Comparison of ENCODE assay signal across 9 cellular contexts in the genomic region with DNA sequence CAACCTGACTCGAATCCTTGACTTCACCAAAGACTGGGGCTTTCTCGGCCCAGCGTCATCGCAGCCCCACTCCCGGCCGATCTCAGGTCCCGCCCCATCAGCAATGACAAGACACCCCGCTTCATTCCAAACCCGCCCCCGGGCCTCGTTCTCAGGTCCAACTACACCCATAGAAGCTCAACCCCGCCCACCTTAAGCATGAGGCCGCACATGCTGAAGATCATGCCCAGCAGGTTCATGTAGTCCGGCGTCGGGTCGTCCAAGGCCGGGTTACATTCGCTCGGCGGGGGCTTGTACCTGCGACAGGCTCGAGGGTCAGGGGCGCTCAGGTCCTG. TPM values are rescaled to one million over a fixed set of nuclear protein-coding genes. Genes with fewer than 3 reads are reported as not detected.
DNase-seq lines count a peak whose midpoint lies in the region; ATAC-seq, FAIRE-seq and TF ChIP-seq lines count a peak whose summit lies in the region.
"Had no signal": no experiment of that assay in that cellular context is flagged by ENCODE, and none has a peak within 500 bp of the region (broad histone marks: within the 10 kb centered on the region; RNA-seq: fewer than 3 reads in every experiment).

No MANE protein-coding gene starts in this region.

- POLR2A ChIA-PET in H1 (lab: Charles Lee; ENCODE audit: partially characterized antibody) = interaction anchor here (0.6 to 5.3 kb wide), 16 partner anchors 9 to 184 kb away, joined by 3 to 23 read pairs (median 4); a partner anchor contains a TSS

- no peaks in the 10 kb centered on the region for H3K9me3 ChIP-seq in DND-41 (ENCODE audit: insufficient read depth, low read length, severe bottlenecking)
- H3K9me3 ChIP-seq in H1 (ENCODE audit: insufficient read depth in 2 of 2, low read depth in 1 of 2, low read length in 1 of 2) = no peaks in the 10 kb centered on the region
- no peaks in the 10 kb centered on the region for H3K9me3 ChIP-seq in mononuclear cell (ENCODE audit: low read depth, low read length)

- FAIRE-seq in H1 (lab: Jason Lieb, UNC) = no peak

- H3K9ac ChIP-seq in DND-41 (ENCODE audit: low read depth, low read length) (peak overlapping the region; percentile 74), H1 (replicated peaks in 1 of 4; ENCODE audit: extremely low read depth in 1 of 4, low read depth in 3 of 4, low read length in 3 of 4) (peak overlapping the region; percentile 81 to 94 (median 86))

- H3K79me1 ChIP-seq in H1 (ENCODE audit: low read depth, low read length) = peaks cover 4% of the 10 kb centered on the region; the same call in 1 of the 2 replicates

- no peak for TF ChIP-seq EP300 in H1 (IDR thresholded peaks at IDR 0.05; ENCODE audit: borderline replicate concordance in 1 of 2, low read depth in 2 of 2, low read length in 2 of 2)

- H3K4me1 ChIP-seq in DND-41 (ENCODE audit: insufficient read depth, low read length) = peaks cover 50% of the 10 kb centered on the region
- peaks cover 3 to 22% (median 7%) of the 10 kb centered on the region in 4 experiments for H3K4me1 ChIP-seq in H1 (replicated peaks in 1 of 4; ENCODE audit: control insufficient read depth in 3 of 4, insufficient read depth in 4 of 4, low read length in 3 of 4)
- peaks cover 57% of the 10 kb centered on the region for H3K4me1 ChIP-seq in mononuclear cell (ENCODE audit: insufficient read depth, low read length)

- peaks cover 14% of the 10 kb centered on the region for H4K20me1 ChIP-seq in DND-41 (ENCODE audit: insufficient read depth, low read length)
- peaks cover 3 to 16% of the 10 kb centered on the region in 2 experiments for H4K20me1 ChIP-seq in H1 (replicated peaks in 1 of 2; ENCODE audit: control insufficient read depth in 1 of 2, insufficient read depth in 2 of 2, low read length in 2 of 2)

- no peak overlapping the region for H3K14ac ChIP-seq in H1 (ENCODE audit: insufficient read length)

- 0 out of 2 replicates have a peak overlapping the region, but pooled peaks have one; percentile 62 for H2BK5ac ChIP-seq in H1 (ENCODE audit: low read depth, low read length)

- H3K4me2 ChIP-seq in DND-41 (ENCODE audit: insufficient read depth, low read length) (peak overlapping the region; percentile 77), H1 (ENCODE audit: insufficient read depth in 1 of 2, low read depth in 2 of 2, low read length in 2 of 2) (peak overlapping the region; percentile 86 to 95)

- no peak overlapping the region for H3K56ac ChIP-seq in H1 (replicated peaks; ENCODE audit: insufficient read length, low read depth, low read length)

- no peak overlapping the region for H3K4ac ChIP-seq in H1 (replicated peaks; ENCODE audit: insufficient read length, low read depth, low read length)

- CTCF ChIA-PET in H1 (lab: Charles Lee; ENCODE audit: partially characterized antibody) = interaction anchor here (1.2 to 1.4 kb wide), 2 partner anchors 12 to 123 kb away, joined by 3 to 5 read pairs; no protein-coding TSS in a partner anchor

- WGBS in H1 (ENCODE audit: extremely low coverage in 1 of 2, insufficient coverage in 1 of 2, insufficient read length in 1 of 2, insufficient replicate concordance in 2 of 2, low coverage in 1 of 2, low lambda C conversion rate in 2 of 2, missing lambda C conversion rate in 1 of 2), 2 experiments = 4% methylated on average over 23 of the region's 24 CpGs; no CpG with 5 or more reads in 1 of the 2 experiments

- H2BK20ac ChIP-seq in H1 (ENCODE audit: low read length) = no peak overlapping the region

- H4K91ac ChIP-seq in H1 (replicated peaks; ENCODE audit: insufficient read length, low read length) = no peak overlapping the region

- H3K27ac ChIP-seq in DND-41 (ENCODE audit: low read length) (peak overlapping the region; percentile 94), H1 (ENCODE audit: low read depth, low read length) (peak overlapping the region; percentile 99; the same call in 1 of the 2 replicates)

- H3K23me2 ChIP-seq in H1 (ENCODE audit: low read depth, low read length) = peaks cover 24% of the 10 kb centered on the region

- peaks cover 66% of the 10 kb centered on the region for H3K79me2 ChIP-seq in DND-41 (ENCODE audit: insufficient read depth, low read length)
- H3K79me2 ChIP-seq in H1 (ENCODE audit: control insufficient read depth in 1 of 2, insufficient read depth in 2 of 2, low read length in 2 of 2) = peaks cover 0 to 22% of the 10 kb centered on the region in 2 experiments; a peak in 1 of 4 replicates

- H2BK12ac ChIP-seq in H1 (ENCODE audit: low read depth, low read length) = no peak overlapping the region

- H4K5ac ChIP-seq in H1 (ENCODE audit: insufficient read length, low read depth, low read length) = peak overlapping the region; percentile 20

- TF ChIP-seq CTCF in DND-41 (IDR thresholded peaks at IDR 0.05; ENCODE audit: borderline replicate concordance, extremely low read depth, low read length, poor library complexity, severe bottlenecking) (no peak), H1 (IDR thresholded peaks at IDR 0.05; ENCODE audit: control extremely low read depth in 1 of 3, insufficient read depth in 1 of 3, low read depth in 1 of 3, low read length in 3 of 3) (no peak)

- no peak overlapping the region for H3K23ac ChIP-seq in H1 (ENCODE audit: insufficient read length)

- no peak overlapping the region for H2AK5ac ChIP-seq in H1 (ENCODE audit: low read depth, low read length)

- H3K4me3 ChIP-seq in DND-41 (ENCODE audit: low read depth in 1 of 2, low read length in 2 of 2) (peak overlapping the region; percentile 67 to 84; a peak in 3 of 4 replicates), H1 (ENCODE audit: extremely low read depth in 1 of 4, insufficient read depth in 2 of 4, low read depth in 3 of 4, low read length in 4 of 4) (peak overlapping the region; percentile 78 to 95 (median 85)), mononuclear cell (ENCODE audit: low read length) (peak overlapping the region; percentile 94)

- H3K27me3 ChIP-seq in DND-41 (ENCODE audit: insufficient read depth, low read length, poor library complexity) = no peaks in the 10 kb centered on the region
- H3K27me3 ChIP-seq in H1 (replicated peaks in 1 of 4; ENCODE audit: control insufficient read depth in 3 of 4, extremely low read depth in 1 of 4, insufficient read depth in 3 of 4, low read length in 3 of 4) = no peaks in the 10 kb centered on the region; a peak in 1 of 7 replicates
- no peaks in the 10 kb centered on the region for H3K27me3 ChIP-seq in mononuclear cell (ENCODE audit: insufficient read depth, low read length)

- H3K36me3 ChIP-seq in DND-41 (ENCODE audit: insufficient read depth, low read length) (peaks cover 54% of the 10 kb centered on the region), H1 (ENCODE audit: control insufficient read depth in 2 of 4, insufficient read depth in 4 of 4, low read length in 3 of 4) (peaks cover under 1 to 12% (median 8%) of the 10 kb centered on the region in 4 experiments; a peak in 7 of 8 replicates)

- H4K8ac ChIP-seq in H1 (ENCODE audit: extremely low read depth, insufficient read depth, low read length) = peak overlapping the region; percentile 83; the same call in 1 of the 2 replicates

- no peak for TF ChIP-seq POLR2A in H1 (IDR thresholded peaks at IDR 0.05; ENCODE audit: control extremely low read depth in 1 of 2, low read depth in 2 of 2, low read length in 2 of 2)

- ATAC-seq in DND-41 (ENCODE audit: insufficient read depth, low read depth) = no peak

- DNase-seq in DND-41 (peak; percentile 57), LHCN-M2 (ENCODE audit: low read depth) (peak; percentile 51), H1 (ENCODE audit: low read depth in 1 of 2, low spot score in 2 of 2) (peak in 1 of 2 experiments; percentile 70), COR-L47 (lab: John Stamatoyannopoulos, UW) (no peak), DMS114 treated with DMSO at 0.1 percent for 48 hours (lab: John Stamatoyannopoulos, UW; ENCODE audit: unreplicated experiment) (no peak)
- peak; percentile 59 for DNase-seq in activated CD8-positive, alpha-beta memory T cell treated with anti-CD3 and anti-CD28 coated beads, Interleukin-2, amount 50 U/mL, for 1 hour (ENCODE audit: extremely low read depth)
- peak; percentile 79 for DNase-seq in stimulated activated CD8-positive, alpha-beta memory T cell treated with anti-CD3 and anti-CD28 coated beads, Interleukin-4, amount 100 ng/mL, for 48 hours

- peak overlapping the region; percentile 87 for H2AFZ ChIP-seq in DND-41 (ENCODE audit: low read depth, low read length)
- peak overlapping the region; percentile 98; the same call in 1 of the 2 replicates for H2AFZ ChIP-seq in H1 (ENCODE audit: low read length)

- no peak overlapping the region for H3K18ac ChIP-seq in H1 (ENCODE audit: extremely low read depth, low read length)

- H2BK120ac ChIP-seq in H1 (replicated peaks; ENCODE audit: low read depth, low read length) = no peak overlapping the region

- no peak for TF ChIP-seq RAD21 in H1 (IDR thresholded peaks at IDR 0.05 in 1 of 2, conservative IDR thresholded peaks at IDR 0.05 in 1 of 2; ENCODE audit: low read depth in 2 of 2, low read length in 2 of 2)

- no peak overlapping the region for H2BK15ac ChIP-seq in H1 (ENCODE audit: low read length)

RNA-seq across cellular contexts. Expression of a gene that starts 2.3 kb away (rescaled TPM):
- total RNA-seq in LHCN-M2 (2014; rRNA removed) (9.1 and 10.0 TPM in 2 replicates), mononuclear cell (3.4 TPM)
- 11.3 TPM for polyA plus RNA-seq in LHCN-M2 (2012)
- total RNA-seq in H1 (2021; fragmentation: NEBNext Ultra II Directional; extraction: Animal tissue kit (Norgen Biotek cat#: 25700)) = 15.3 and 19.6 TPM in 2 replicates
- polyA plus RNA-seq in H1 (2011; rRNA removed) = 12.6 and 24.5 TPM in 2 replicates
- 18.9 TPM for polyA plus RNA-seq in H1 (2011; cell fraction: cytosol; rRNA removed)
- polyA plus RNA-seq in H1 (2011; cell fraction: nucleus; rRNA removed) = 26.4 TPM
- polyA plus RNA-seq in H1 (2012, experiment 1 of 2) = 13.4 to 22.0 TPM (median 20.4 TPM) in 4 replicates
- polyA plus RNA-seq in H1 (2012, experiment 2 of 2) = 12.1 TPM
- polyA plus RNA-seq in H1 (2013, experiment 1 of 2) = 7.6 TPM
- 7.5 TPM for polyA plus RNA-seq in H1 (2013, experiment 2 of 2)
- polyA minus RNA-seq in H1 (2011; rRNA and poly(A)+ RNA removed) = 8.0 and 9.6 TPM in 2 replicates
- 6.5 TPM for polyA minus RNA-seq in H1 (2011; cell fraction: cytosol; rRNA and poly(A)+ RNA removed)
- 16.5 TPM for polyA minus RNA-seq in H1 (2011; cell fraction: nucleus; rRNA and poly(A)+ RNA removed)

RNA-seq across cellular contexts. Expression of a gene that starts 2.4 kb away (rescaled TPM):
- 48.1 and 73.8 TPM in 2 replicates for total RNA-seq in LHCN-M2 (2014; rRNA removed)
- polyA plus RNA-seq in LHCN-M2 (2012) = 26.3 TPM
- 71.1 and 76.3 TPM in 2 replicates for total RNA-seq in H1 (2021; fragmentation: NEBNext Ultra II Directional; extraction: Animal tissue kit (Norgen Biotek cat#: 25700))
- 55.3 and 73.6 TPM in 2 replicates for polyA plus RNA-seq in H1 (2011; rRNA removed)
- polyA plus RNA-seq in H1 (2011; cell fraction: cytosol; rRNA removed) = 37.2 TPM
- polyA plus RNA-seq in H1 (2011; cell fraction: nucleus; rRNA removed) = 135 TPM
- 77.3 to 97.8 TPM (median 85.4 TPM) in 4 replicates for polyA plus RNA-seq in H1 (2012, experiment 1 of 2)
- polyA plus RNA-seq in H1 (2012, experiment 2 of 2) = 111 TPM
- 82.3 TPM for polyA plus RNA-seq in H1 (2013, experiment 1 of 2)
- 71.8 TPM for polyA plus RNA-seq in H1 (2013, experiment 2 of 2)
- 33.2 and 37.4 TPM in 2 replicates for polyA minus RNA-seq in H1 (2011; rRNA and poly(A)+ RNA removed)
- 30.5 TPM for polyA minus RNA-seq in H1 (2011; cell fraction: cytosol; rRNA and poly(A)+ RNA removed)
- 48.4 TPM for polyA minus RNA-seq in H1 (2011; cell fraction: nucleus; rRNA and poly(A)+ RNA removed)
- total RNA-seq in mononuclear cell = 143 TPM

RNA-seq across cellular contexts. Expression of a gene that starts 12.8 kb away (rescaled TPM):
- total RNA-seq in LHCN-M2 (2014; rRNA removed) (106 and 109 TPM in 2 replicates), mononuclear cell (63.2 TPM)
- polyA plus RNA-seq in LHCN-M2 (2012) = 66.0 TPM
- total RNA-seq in H1 (2021; fragmentation: NEBNext Ultra II Directional; extraction: Animal tissue kit (Norgen Biotek cat#: 25700)) = 86.6 and 88.8 TPM in 2 replicates
- 99.6 and 118 TPM in 2 replicates for polyA plus RNA-seq in H1 (2011; rRNA removed)
- polyA plus RNA-seq in H1 (2011; cell fraction: cytosol; rRNA removed) = 128 TPM
- polyA plus RNA-seq in H1 (2011; cell fraction: nucleus; rRNA removed) = 156 TPM
- polyA plus RNA-seq in H1 (2012, experiment 1 of 2) = 90.2 to 103 TPM (median 99.3 TPM) in 4 replicates
- polyA plus RNA-seq in H1 (2012, experiment 2 of 2) = 104 TPM
- 58.7 TPM for polyA plus RNA-seq in H1 (2013, experiment 1 of 2)
- 57.5 TPM for polyA plus RNA-seq in H1 (2013, experiment 2 of 2)
- polyA minus RNA-seq in H1 (2011; rRNA and poly(A)+ RNA removed) = 66.7 and 78.4 TPM in 2 replicates
- 38.5 TPM for polyA minus RNA-seq in H1 (2011; cell fraction: cytosol; rRNA and poly(A)+ RNA removed)
- polyA minus RNA-seq in H1 (2011; cell fraction: nucleus; rRNA and poly(A)+ RNA removed) = 62.3 TPM

RNA-seq across cellular contexts. Expression of a gene that starts 18.9 kb away (rescaled TPM):
- not detected in 2 replicates for total RNA-seq in LHCN-M2 (2014; rRNA removed)
- polyA plus RNA-seq in LHCN-M2 (2012) = not detected
- not detected in 2 replicates for total RNA-seq in H1 (2021; fragmentation: NEBNext Ultra II Directional; extraction: Animal tissue kit (Norgen Biotek cat#: 25700))
- polyA plus RNA-seq in H1 (2011; rRNA removed) = not detected in 2 replicates
- polyA plus RNA-seq in H1 (2011; cell fraction: cytosol; rRNA removed) = not detected
- not detected for polyA plus RNA-seq in H1 (2011; cell fraction: nucleus; rRNA removed)
- polyA plus RNA-seq in H1 (2012, experiment 1 of 2) = not detected in 4 replicates
- polyA plus RNA-seq in H1 (2012, experiment 2 of 2) = not detected
- polyA plus RNA-seq in H1 (2013, experiment 1 of 2) = not detected
- polyA plus RNA-seq in H1 (2013, experiment 2 of 2) = not detected
- not detected in 2 replicates for polyA minus RNA-seq in H1 (2011; rRNA and poly(A)+ RNA removed)
- polyA minus RNA-seq in H1 (2011; cell fraction: cytosol; rRNA and poly(A)+ RNA removed) = not detected
- polyA minus RNA-seq in H1 (2011; cell fraction: nucleus; rRNA and poly(A)+ RNA removed) = not detected
- not detected for total RNA-seq in mononuclear cell
- total RNA-seq: T-helper 1 cell treated with Interleukin-12 subunit alpha and Interleukin-12 subunit beta and Interleukin-4 antibody, amounts not matched to agents 30 ng/mL and 1 ng/mL, for 36 hours had no signal

RNA-seq across cellular contexts. Expression of a gene that starts 27.5 kb away (rescaled TPM):
- total RNA-seq in LHCN-M2 (2014; rRNA removed) (8.1 and 8.7 TPM in 2 replicates), mononuclear cell (2.0 TPM)
- polyA plus RNA-seq in LHCN-M2 (2012) = 6.9 TPM
- total RNA-seq in H1 (2021; fragmentation: NEBNext Ultra II Directional; extraction: Animal tissue kit (Norgen Biotek cat#: 25700)) = 10.8 and 11.1 TPM in 2 replicates
- 30.1 and 36.4 TPM in 2 replicates for polyA plus RNA-seq in H1 (2011; rRNA removed)
- polyA plus RNA-seq in H1 (2011; cell fraction: cytosol; rRNA removed) = 22.3 TPM
- 26.5 TPM for polyA plus RNA-seq in H1 (2011; cell fraction: nucleus; rRNA removed)
- polyA plus RNA-seq in H1 (2012, experiment 1 of 2) = 6.1 to 13.8 TPM (median 12.7 TPM) in 4 replicates
- polyA plus RNA-seq in H1 (2012, experiment 2 of 2) = 13.7 TPM
- 7.6 TPM for polyA plus RNA-seq in H1 (2013, experiment 1 of 2)
- 7.2 TPM for polyA plus RNA-seq in H1 (2013, experiment 2 of 2)
- polyA minus RNA-seq in H1 (2011; rRNA and poly(A)+ RNA removed) = 6.0 and 7.9 TPM in 2 replicates
- 8.1 TPM for polyA minus RNA-seq in H1 (2011; cell fraction: cytosol; rRNA and poly(A)+ RNA removed)
- 6.7 TPM for polyA minus RNA-seq in H1 (2011; cell fraction: nucleus; rRNA and poly(A)+ RNA removed)

Comparison
In these comparisons a context has a peak if more than half of its experiments do, and no peak if none do; other contexts are left out.
1. DNase-seq: peak in DND-41 (single experiment), LHCN-M2 (single experiment), activated CD8-positive, alpha-beta memory T cell treated with anti-CD3 and anti-CD28 coated beads, Interleukin-2, amount 50 U/mL, for 1 hour (single experiment) and stimulated activated CD8-positive, alpha-beta memory T cell treated with anti-CD3 and anti-CD28 coated beads, Interleukin-4, amount 100 ng/mL, for 48 hours (single experiment); none in COR-L47 (single experiment) and DMS114 treated with DMSO at 0.1 percent for 48 hours (single experiment).
2. Peak in every context shown above with its lines, with median percentiles within 50 percentile points of each other: H3K4me3 ChIP-seq.